8 cellular contexts compared by ENCODE assay signal in genomic region chr7:102287465-102288146, GRCh38. TPM values are rescaled to one million over a fixed set of nuclear protein-coding genes. Genes with fewer than 3 reads are reported as not detected.
A peak's percentile ranks its signal among the peaks of the same experiment; 100 is the strongest.
DNase-seq lines count a peak whose midpoint lies in the region; ATAC-seq and TF ChIP-seq lines count a peak whose summit lies in the region.

No MANE protein-coding gene starts in this region.

- no peak overlapping the region for H3K27ac ChIP-seq in CD8-positive, alpha-beta memory T cell (ENCODE audit: low read depth, low read length)
- H3K27ac ChIP-seq in H9 (ENCODE audit: insufficient read length, low read depth, low read length), result no peak overlapping the region
- no peak overlapping the region for H3K27ac ChIP-seq in duodenal mucosa (ENCODE audit: low read depth, low read length)
- no peak overlapping the region for H3K27ac ChIP-seq in mesodermal cell (ENCODE audit: low read depth, low read length, severe bottlenecking)

- H2BK15ac ChIP-seq in H9 (ENCODE audit: low read depth, low read length), result no peak overlapping the region

- H3K4me3 Mint-ChIP-seq in CD8-positive, alpha-beta memory T cell, result peak overlapping the region; percentile 54 to 83 (median 60)
- H3K4me3 Mint-ChIP-seq in H9, result peak overlapping the region; percentile 64 to 81
- peak overlapping the region; percentile 82 for H3K4me3 Mint-ChIP-seq in type B pancreatic cell

- H3K4me3 ChIP-seq in CD8-positive, alpha-beta memory T cell (ENCODE audit: low read length), result peak overlapping the region; percentile 64
- H3K4me3 ChIP-seq in duodenal mucosa (ENCODE audit: low read depth in 1 of 2, low read length in 2 of 2) (peak overlapping the region; percentile 79 to 83), mesodermal cell (ENCODE audit: extremely low read depth, insufficient read depth, low read length, poor library complexity, severe bottlenecking) (peak overlapping the region; percentile 61)

- no peaks in the 10 kb centered on the region for H3K9me3 ChIP-seq in CD8-positive, alpha-beta memory T cell (ENCODE audit: low read length)
- H3K9me3 ChIP-seq in H9 (ENCODE audit: control insufficient read depth, low read depth, low read length) (no peaks in the 10 kb centered on the region), duodenal mucosa (ENCODE audit: control insufficient read depth in 1 of 2, low read length in 2 of 2) (no peaks in the 10 kb centered on the region), mesodermal cell (ENCODE audit: control insufficient read depth, low read length) (no peaks in the 10 kb centered on the region)

- CTCF ChIA-PET in CD8-positive, alpha-beta memory T cell (lab: Charles Lee), result interaction anchor here (0.9 kb wide), 1 partner anchor 8 kb away, joined by 5 read pairs; no protein-coding TSS in a partner anchor

- H4K8ac ChIP-seq in H9 (replicated peaks; ENCODE audit: insufficient read length, low read depth, low read length), result no peak overlapping the region

- H2AFZ ChIP-seq in H9 (ENCODE audit: low read length), result no peak overlapping the region

- H3K14ac ChIP-seq in H9 (ENCODE audit: insufficient read depth, low read length), result no peak overlapping the region

- H3K4me2 ChIP-seq in H9 (ENCODE audit: insufficient read depth, insufficient read length, low read length), result peak overlapping the region; percentile 86

- ATAC-seq in GM21619 (IDR thresholded peaks at IDR 0.05; ENCODE audit: unreplicated experiment) (no peak), HG03039 (IDR thresholded peaks at IDR 0.05; ENCODE audit: unreplicated experiment) (no peak)

- no peaks in the 10 kb centered on the region for H3K27me3 ChIP-seq in CD8-positive, alpha-beta memory T cell (ENCODE audit: insufficient read depth, low read length, poor library complexity, severe bottlenecking)
- no peaks in the 10 kb centered on the region for H3K27me3 ChIP-seq in H9 (ENCODE audit: insufficient read depth, low read length)
- no peaks in the 10 kb centered on the region for H3K27me3 ChIP-seq in duodenal mucosa (ENCODE audit: control insufficient read depth in 1 of 2, insufficient read depth in 2 of 2, low read length in 2 of 2)

- TF ChIP-seq POLR2A in Raji (IDR thresholded peaks at IDR 0.05; ENCODE audit: insufficient read depth, low read depth, low read length), result peak; percentile 60

- POLR2A ChIA-PET in CD8-positive, alpha-beta memory T cell (lab: Charles Lee), result no interaction called here

- no peak overlapping the region for H3K4ac ChIP-seq in H9 (ENCODE audit: low read depth, low read length)

- H3K18ac ChIP-seq in H9 (ENCODE audit: insufficient read length, low read depth, low read length), result no peak overlapping the region

- H4K5ac ChIP-seq in H9 (ENCODE audit: insufficient read length, low read depth, low read length), result no peak overlapping the region

- no peak overlapping the region for H4K91ac ChIP-seq in H9 (ENCODE audit: insufficient read length, low read depth, low read length)

- WGBS in H9 (ENCODE audit: extremely low coverage, insufficient read length, low lambda C conversion rate), result no CpG with 5 or more reads among the region's 37 CpGs
- WGBS in mesodermal cell (ENCODE audit: insufficient coverage in 2 of 2), 2 experiments, result 3 to 6% methylated on average over 27 to 30 of the region's 37 CpGs

- H2BK12ac ChIP-seq in H9 (ENCODE audit: insufficient read length, low read depth, low read length), result no peak overlapping the region

- peaks cover 0 to 4% of the 10 kb centered on the region in 2 donors for H3K27me3 Mint-ChIP-seq in CD8-positive, alpha-beta memory T cell
- H3K27me3 Mint-ChIP-seq in H9 (ENCODE audit: low read depth) (peaks cover 28% of the 10 kb centered on the region), type B pancreatic cell (no peaks in the 10 kb centered on the region)

- no peak overlapping the region for H2BK5ac ChIP-seq in H9 (ENCODE audit: insufficient read length, low read length)

- peaks cover 18% of the 10 kb centered on the region for H3K4me1 ChIP-seq in CD8-positive, alpha-beta memory T cell (ENCODE audit: insufficient read depth, low read length)
- no peaks in the 10 kb centered on the region for H3K4me1 ChIP-seq in H9 (ENCODE audit: insufficient read depth, low read length)
- H3K4me1 ChIP-seq in duodenal mucosa (ENCODE audit: control insufficient read depth in 1 of 2, insufficient read depth in 2 of 2, low read length in 2 of 2), result peaks cover 17 to 32% of the 10 kb centered on the region in 2 donors
- H3K4me1 ChIP-seq in mesodermal cell (ENCODE audit: control insufficient read depth, insufficient read depth, low read length, poor library complexity, severe bottlenecking), result peaks cover 3% of the 10 kb centered on the region

- H3K23me2 ChIP-seq in H9 (ENCODE audit: insufficient read length, low read depth, low read length, poor library complexity, severe bottlenecking), result peaks cover 10% of the 10 kb centered on the region

- peaks cover 0 to 2% (median 0%) of the 10 kb centered on the region in 5 donors for H3K9me3 Mint-ChIP-seq in CD8-positive, alpha-beta memory T cell
- H3K9me3 Mint-ChIP-seq in H9, result no peaks in the 10 kb centered on the region; a peak in 1 of 5 replicates
- H3K9me3 Mint-ChIP-seq in type B pancreatic cell, result no peaks in the 10 kb centered on the region

- no peaks in the 10 kb centered on the region for H3K79me2 ChIP-seq in H9 (ENCODE audit: insufficient read depth, low read length)

- H3K9ac ChIP-seq in H9 (ENCODE audit: extremely low read depth, insufficient read length, low read length) (no peak overlapping the region), duodenal mucosa (ENCODE audit: low read depth in 1 of 2, low read length in 2 of 2) (peak overlapping the region; percentile 52 to 69)

- H3K27ac Mint-ChIP-seq in CD8-positive, alpha-beta memory T cell, result peak overlapping the region in 1 of 8 donors; percentile 74
- H3K27ac Mint-ChIP-seq in H9 (no peak overlapping the region), type B pancreatic cell (no peak overlapping the region)

- H3K23ac ChIP-seq in H9 (ENCODE audit: insufficient read length, low read depth, low read length), result no peak overlapping the region

- H2BK120ac ChIP-seq in H9 (ENCODE audit: low read depth, low read length, poor library complexity, severe bottlenecking), result no peak overlapping the region

- H3K36me3 Mint-ChIP-seq in CD8-positive, alpha-beta memory T cell, result no peaks in the 10 kb centered on the region
- H3K36me3 Mint-ChIP-seq in H9 (ENCODE audit: insufficient read depth in 1 of 3, low read depth in 3 of 3), result no peaks in the 10 kb centered on the region
- no peaks in the 10 kb centered on the region for H3K36me3 Mint-ChIP-seq in type B pancreatic cell

- peak in 2 of 5 donors; percentile 20 to 55 for DNase-seq in CD8-positive, alpha-beta memory T cell
- peak; percentile 58 for DNase-seq in H9
- DNase-seq in type B pancreatic cell (ENCODE audit: extremely low spot score, unreplicated experiment), result no peak

- TF ChIP-seq CTCF in H9 (conservative IDR thresholded peaks at IDR 0.05), result no peak
- TF ChIP-seq CTCF in type B pancreatic cell (conservative IDR thresholded peaks at IDR 0.05), result no peak

- no peaks in the 10 kb centered on the region for H4K20me1 ChIP-seq in H9 (ENCODE audit: control insufficient read depth, insufficient read depth, insufficient read length)

- no peaks in the 10 kb centered on the region for H3K36me3 ChIP-seq in CD8-positive, alpha-beta memory T cell (ENCODE audit: insufficient read depth, low read length)
- H3K36me3 ChIP-seq in duodenal mucosa (ENCODE audit: control insufficient read depth in 1 of 2, insufficient read depth in 2 of 2, low read length in 2 of 2) (no peaks in the 10 kb centered on the region), mesodermal cell (ENCODE audit: control insufficient read depth, insufficient read depth, low read length) (no peaks in the 10 kb centered on the region)

- H3K79me1 ChIP-seq in H9 (ENCODE audit: insufficient read depth, low read depth, low read length, poor library complexity, severe bottlenecking), result no peaks in the 10 kb centered on the region

- H3K4me1 Mint-ChIP-seq in CD8-positive, alpha-beta memory T cell, result peaks cover 25 to 41% (median 30%) of the 10 kb centered on the region in 3 donors
- H3K4me1 Mint-ChIP-seq in H9 (peaks cover 19 to 30% of the 10 kb centered on the region in 2 experiments), type B pancreatic cell (ENCODE audit: unreplicated experiment) (peaks cover 25% of the 10 kb centered on the region)

- H3T11ph ChIP-seq in H9 (ENCODE audit: low read length), result no peak overlapping the region

- H2AK5ac ChIP-seq in H9 (ENCODE audit: insufficient read length, low read length), result no peak overlapping the region

- no peak overlapping the region for H3K56ac ChIP-seq in H9 (ENCODE audit: insufficient read length, low read depth, low read length)

- no peak overlapping the region for H2BK20ac ChIP-seq in H9 (ENCODE audit: low read depth, low read length, poor library complexity, severe bottlenecking)

RNA-seq across cellular contexts. Expression of gene SH2B2, which starts 0.9 kb away (rescaled TPM):
- 1 to 10 TPM; 1.8 TPM for total RNA-seq in CD8-positive, alpha-beta memory T cell
- polyA plus RNA-seq in CD8-positive, alpha-beta memory T cell, result 1.5 TPM
- total RNA-seq in H9 (2021) (9.4 and 10.4 TPM in 2 replicates), type B pancreatic cell (ENCODE audit: low replicate concordance) (9.5 and 15.5 TPM in 2 replicates)
- polyA plus RNA-seq in mesodermal cell (2013, experiment 1 of 2), result 5.8 TPM
- polyA plus RNA-seq in mesodermal cell (2013, experiment 2 of 2), result 4.7 TPM
